ENCODE assay signal across 24 cellular contexts in genomic region chr4:140628016-140628415, GRCh38. TPM values are rescaled to one million over a fixed set of nuclear protein-coding genes. Genes with fewer than 3 reads are reported as not detected.
"Had no signal": no experiment of that assay in that cellular context is flagged by ENCODE, and none has a peak within 500 bp of the region (broad histone marks: within the 10 kb centered on the region; RNA-seq: fewer than 3 reads in every experiment).

No MANE protein-coding gene starts in this region.

- H3K4me3 ChIP-seq: sigmoid colon, smooth muscle cell, testis had no signal

- H3K4me1 Mint-ChIP-seq: activated CD8-positive, alpha-beta memory T cell treated with anti-CD3 and anti-CD28 coated beads, Interleukin-2, amount 10 ng/mL, durations not matched to agents 7 days and 5 days; activated naive CD4-positive, alpha-beta T cell treated with anti-CD3 and anti-CD28 coated beads, Interleukin-2, amount 10 ng/mL, durations not matched to agents 7 days and 5 days; naive B cell; neural crest cell; stimulated activated naive B cell treated with anti-CD40 and anti-IgM and Interleukin-4, amounts not matched to agents 10 μg/mL and 1 μg/mL and 100 μg/mL, for 72 hours had no signal

- H3K4me3 Mint-ChIP-seq: activated CD8-positive, alpha-beta memory T cell treated with anti-CD3 and anti-CD28 coated beads, Interleukin-2, amount 10 ng/mL, durations not matched to agents 7 days and 5 days; activated CD8-positive, alpha-beta T cell treated with anti-CD3 and anti-CD28 coated beads for 36 hours; activated naive CD4-positive, alpha-beta T cell treated with anti-CD3 and anti-CD28 coated beads, Interleukin-2, amount 10 ng/mL, durations not matched to agents 7 days and 5 days; neural crest cell; stimulated activated naive B cell treated with anti-CD40 and anti-IgM and Interleukin-4, amounts not matched to agents 10 μg/mL and 1 μg/mL and 100 μg/mL, for 72 hours had no signal

- H3K4me1 ChIP-seq: sigmoid colon, testis had no signal

- H3K36me3 Mint-ChIP-seq: activated CD8-positive, alpha-beta memory T cell treated with anti-CD3 and anti-CD28 coated beads, Interleukin-2, amount 10 ng/mL, durations not matched to agents 7 days and 5 days; activated naive CD4-positive, alpha-beta T cell treated with anti-CD3 and anti-CD28 coated beads, Interleukin-2, amount 10 ng/mL, durations not matched to agents 7 days and 5 days had no signal

- H3K27ac Mint-ChIP-seq: activated CD8-positive, alpha-beta memory T cell treated with anti-CD3 and anti-CD28 coated beads, Interleukin-2, amount 10 ng/mL, durations not matched to agents 7 days and 5 days; activated CD8-positive, alpha-beta T cell treated with anti-CD3 and anti-CD28 coated beads for 36 hours; activated naive CD4-positive, alpha-beta T cell treated with anti-CD3 and anti-CD28 coated beads, Interleukin-2, amount 10 ng/mL, durations not matched to agents 7 days and 5 days; stimulated activated naive B cell treated with anti-CD40 and anti-IgM and Interleukin-4, amounts not matched to agents 10 μg/mL and 1 μg/mL and 100 μg/mL, for 72 hours had no signal

- H3K27me3 Mint-ChIP-seq: activated CD8-positive, alpha-beta T cell treated with anti-CD3 and anti-CD28 coated beads for 36 hours; activated naive CD4-positive, alpha-beta T cell treated with anti-CD3 and anti-CD28 coated beads, Interleukin-2, amount 10 ng/mL, durations not matched to agents 7 days and 5 days; naive B cell; stimulated activated naive B cell treated with anti-CD40 and anti-IgM and Interleukin-4, amounts not matched to agents 10 μg/mL and 1 μg/mL and 100 μg/mL, for 72 hours had no signal

- H3K9me3 Mint-ChIP-seq: activated CD8-positive, alpha-beta T cell treated with anti-CD3 and anti-CD28 coated beads for 36 hours; activated naive CD4-positive, alpha-beta T cell treated with anti-CD3 and anti-CD28 coated beads, Interleukin-2, amount 10 ng/mL, durations not matched to agents 7 days and 5 days; naive B cell; neural crest cell; stimulated activated naive B cell treated with anti-CD40 and anti-IgM and Interleukin-4, amounts not matched to agents 10 μg/mL and 1 μg/mL and 100 μg/mL, for 72 hours had no signal

- ATAC-seq: activated CD8-positive, alpha-beta memory T cell treated with anti-CD3 and anti-CD28 coated beads, Interleukin-2, amount 10 ng/mL, durations not matched to agents 7 days and 5 days; activated CD8-positive, alpha-beta T cell treated with anti-CD3 and anti-CD28 coated beads for 36 hours; stimulated activated naive B cell treated with anti-CD40 and anti-IgM and Interleukin-4, amounts not matched to agents 10 μg/mL and 1 μg/mL and 100 μg/mL, for 72 hours had no signal

- DNase-seq: activated CD4-positive, alpha-beta T cell treated with anti-CD3 and anti-CD28 coated beads for 48 hours; activated CD8-positive, alpha-beta memory T cell treated with anti-CD3 and anti-CD28 coated beads, Interleukin-2, amount 10 ng/mL, durations not matched to agents 7 days and 5 days; activated CD8-positive, alpha-beta T cell treated with anti-CD3 and anti-CD28 coated beads for 36 hours; activated effector memory CD4-positive, alpha-beta T cell treated with anti-CD3 and anti-CD28 coated beads, Interleukin-2, amount 50 U/mL, for 16 hours; activated naive CD4-positive, alpha-beta T cell treated with anti-CD3 and anti-CD28 coated beads, Interleukin-2, amount 10 ng/mL, durations not matched to agents 7 days and 5 days; activated T-cell treated with anti-CD3 and anti-CD28 coated beads for 4 hours; amygdala; dermis blood vessel endothelial cell; effector CD8-positive, alpha-beta T cell; hippocampal formation; mesenchymal stem cell; naive B cell; posterior cingulate gyrus; sigmoid colon; stimulated activated CD4-positive, alpha-beta T cell treated with anti-CD3 and anti-CD28 coated beads, Interleukin-15, amount 100 ng/mL, for 24 hours; stimulated activated naive B cell treated with anti-CD40 and anti-IgM and Interleukin-4, amounts not matched to agents 10 μg/mL and 1 μg/mL and 100 μg/mL, for 72 hours; testis; trophoblast cell had no signal

- H3K9me3 ChIP-seq: sigmoid colon, testis had no signal

- H3K4me2 ChIP-seq: smooth muscle cell had no signal

- H3K27me3 ChIP-seq: sigmoid colon, testis had no signal

- H3K27ac ChIP-seq: sigmoid colon, testis had no signal

RNA-seq across cellular contexts. Expression of gene UCP1, which starts 59.3 kb away (rescaled TPM):
- total RNA-seq: activated CD8-positive, alpha-beta memory T cell treated with anti-CD3 and anti-CD28 coated beads, Interleukin-2, amount 10 ng/mL, durations not matched to agents 7 days and 5 days; activated CD8-positive, alpha-beta T cell treated with anti-CD3 and anti-CD28 coated beads for 36 hours; cardiac septum; dermis blood vessel endothelial cell; liver; mucosa of gallbladder; neural crest cell; sigmoid colon; smooth muscle cell; T-helper 2 cell treated with Interferon-gamma antibody and Interleukin-4, amounts not matched to agents 100 ng/mL and 5 ng/mL, for 36 hours had no signal
